Comparison of ENCODE assay signal across 27 cellular contexts in the genomic region with DNA sequence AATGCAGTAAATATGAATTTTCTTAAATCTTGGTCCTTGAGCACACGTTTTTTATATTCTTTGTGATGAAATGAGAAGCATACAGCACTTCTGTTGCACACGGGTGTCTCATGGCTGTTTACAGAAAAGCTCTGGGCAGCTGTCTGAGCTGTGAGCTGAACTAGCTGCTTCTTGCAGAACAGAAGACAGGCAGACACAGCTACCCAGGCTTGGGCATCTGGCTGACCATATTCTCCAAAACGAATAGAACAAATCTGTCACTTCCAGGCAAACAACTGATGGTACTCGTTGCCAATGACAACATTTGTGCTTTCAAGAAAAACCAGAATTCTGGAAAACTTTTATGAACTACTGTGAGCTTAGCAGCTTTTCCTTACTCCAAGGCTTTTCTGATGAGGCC. TPM values are rescaled to one million over a fixed set of nuclear protein-coding genes. Genes with fewer than 3 reads are reported as not detected.
"Had no signal": no experiment of that assay in that cellular context is flagged by ENCODE, and none has a peak within 500 bp of the region (broad histone marks: within the 10 kb centered on the region; RNA-seq: fewer than 3 reads in every experiment).

No MANE protein-coding gene starts in this region.

- H3K9me3 ChIP-seq: MG63, SK-N-SH had no signal

- H3K9ac ChIP-seq: KMS-11, SK-N-SH had no signal

- H3K4me2 ChIP-seq: KMS-11, SK-N-SH had no signal

- H3K4me3 ChIP-seq: MG63 had no signal

- H3K27ac Mint-ChIP-seq: activated CD4-positive, alpha-beta memory T cell treated with anti-CD3 and anti-CD28 coated beads, Interleukin-2, amount 10 ng/mL, durations not matched to agents 7 days and 5 days; activated CD4-positive, alpha-beta T cell treated with anti-CD3 and anti-CD28 coated beads for 36 hours; activated naive CD4-positive, alpha-beta T cell treated with anti-CD3 and anti-CD28 coated beads for 36 hours; activated naive CD8-positive, alpha-beta T cell; activated T-helper 17 cell treated with anti-CD3 and anti-CD28 coated beads, Interleukin-2, amount 50 U/mL, for 72 hours had no signal

- H3K27me3 ChIP-seq: MG63 had no signal

- H3K9me2 ChIP-seq: SK-N-SH had no signal

- DNase-seq: activated CD4-positive, alpha-beta memory T cell treated with anti-CD3 and anti-CD28 coated beads, Interleukin-2, amount 10 ng/mL, durations not matched to agents 7 days and 5 days; activated CD4-positive, alpha-beta T cell treated with anti-CD3 and anti-CD28 coated beads for 36 hours; activated CD4-positive, alpha-beta T cell treated with anti-CD3 and anti-CD28 coated beads, Interleukin-2, amount 50 U/mL, for 1 hour; activated gamma-delta T cell; activated naive CD4-positive, alpha-beta T cell treated with anti-CD3 and anti-CD28 coated beads for 36 hours; activated T-cell treated with anti-CD3 and anti-CD28 coated beads for 4 hours; activated T-cell treated with anti-CD3 and anti-CD28 coated beads, Interleukin-2, amount 50 U/mL, for 48 hours; MG63; NCI-H1092 treated with DMSO at 0.1 percent for 48 hours; NCI-H1417 treated with DMSO at 0.1 percent for 48 hours; NCI-H1694; NCI-H2029; NCI-H510A treated with DMSO at 0.1 percent for 48 hours; NCI-H69; SK-N-SH; T-helper 1 cell; WERI-Rb-1 had no signal

- H3K27ac ChIP-seq: KMS-11, WERI-Rb-1 had no signal

- H3K27me3 Mint-ChIP-seq: activated CD4-positive, alpha-beta memory T cell treated with anti-CD3 and anti-CD28 coated beads, Interleukin-2, amount 10 ng/mL, durations not matched to agents 7 days and 5 days; activated CD4-positive, alpha-beta T cell treated with anti-CD3 and anti-CD28 coated beads for 36 hours; activated naive CD8-positive, alpha-beta T cell; activated T-helper 17 cell treated with anti-CD3 and anti-CD28 coated beads, Interleukin-2, amount 50 U/mL, for 72 hours; brain; central memory CD8-positive, alpha-beta T cell had no signal

- H3K9me3 Mint-ChIP-seq: activated naive CD4-positive, alpha-beta T cell treated with anti-CD3 and anti-CD28 coated beads for 36 hours; activated T-helper 17 cell treated with anti-CD3 and anti-CD28 coated beads, Interleukin-2, amount 50 U/mL, for 72 hours; brain; central memory CD8-positive, alpha-beta T cell had no signal

- H3K4me3 Mint-ChIP-seq: activated CD4-positive, alpha-beta memory T cell treated with anti-CD3 and anti-CD28 coated beads, Interleukin-2, amount 10 ng/mL, durations not matched to agents 7 days and 5 days; activated CD4-positive, alpha-beta T cell treated with anti-CD3 and anti-CD28 coated beads for 36 hours; activated naive CD4-positive, alpha-beta T cell treated with anti-CD3 and anti-CD28 coated beads for 36 hours; activated naive CD8-positive, alpha-beta T cell; activated T-helper 17 cell treated with anti-CD3 and anti-CD28 coated beads, Interleukin-2, amount 50 U/mL, for 72 hours; brain; central memory CD8-positive, alpha-beta T cell had no signal

RNA-seq across cellular contexts. Expression of a gene that starts 33.8 kb away (rescaled TPM):
- total RNA-seq: activated CD4-positive, alpha-beta memory T cell treated with anti-CD3 and anti-CD28 coated beads, Interleukin-2, amount 10 ng/mL, durations not matched to agents 7 days and 5 days; activated CD4-positive, alpha-beta T cell treated with anti-CD3 and anti-CD28 coated beads for 36 hours; activated CD8-positive, alpha-beta memory T cell treated with anti-CD3 and anti-CD28 coated beads for 36 hours; activated naive CD4-positive, alpha-beta T cell treated with anti-CD3 and anti-CD28 coated beads for 36 hours; astrocyte; OCI-LY7; Right ventricle myocardium inferior; RPMI7951 had no signal
- polyA plus RNA-seq: SK-N-SH had no signal
